In genomic region chr17:50905460-50905803, GRCh38 we compare ENCODE assay signal across 8 cellular contexts. TPM values are rescaled to one million over a fixed set of nuclear protein-coding genes. Genes with fewer than 3 reads are reported as not detected.
DNase-seq lines count a peak whose midpoint lies in the region; ATAC-seq and TF ChIP-seq lines count a peak whose summit lies in the region.

No MANE protein-coding gene starts in this region.

- no peaks in the 10 kb centered on the region for H3K79me2 ChIP-seq in SK-N-SH (ENCODE audit: insufficient read depth)

- no peak for TF ChIP-seq POLR2A in thyroid gland (IDR thresholded peaks at IDR 0.05)

- H3K9me3 ChIP-seq in SK-N-SH (no peaks in the 10 kb centered on the region), thyroid gland (no peaks in the 10 kb centered on the region), MG63 (no peaks in the 10 kb centered on the region)

- DNase-seq in SK-N-SH (peak; percentile 71), RWPE1 (ENCODE audit: low spot score) (no peak), thyroid gland (peak; percentile 48 to 49), MG63 (no peak)

- H3K27me3 ChIP-seq in SK-N-SH (ENCODE audit: insufficient read depth): no peaks in the 10 kb centered on the region
- H3K27me3 ChIP-seq in layer of hippocampus (ENCODE audit: control insufficient read depth, insufficient read depth, low read length): no peaks in the 10 kb centered on the region
- H3K27me3 ChIP-seq in thyroid gland: no peaks in the 10 kb centered on the region
- H3K27me3 ChIP-seq in MG63: no peaks in the 10 kb centered on the region

- TF ChIP-seq CTCF in SK-N-SH (IDR thresholded peaks at IDR 0.05) (no peak), RWPE1 (conservative IDR thresholded peaks at IDR 0.05; ENCODE audit: low read depth) (no peak), thyroid gland (IDR thresholded peaks at IDR 0.05) (no peak)

- H3K27ac ChIP-seq in SK-N-SH (ENCODE audit: low read depth in 2 of 2, low read length in 1 of 2): peak overlapping the region in 1 of 2 experiments; percentile 92; a peak in 2 of 4 replicates
- H3K27ac ChIP-seq in RWPE1: peak overlapping the region; percentile 96
- H3K27ac ChIP-seq in layer of hippocampus (ENCODE audit: low read depth, low read length): peak overlapping the region; percentile 86
- H3K27ac ChIP-seq in thyroid gland: peak overlapping the region; percentile 90 to 98 (median 96)

- 0 out of 2 replicates have a peak overlapping the region, but pooled peaks have one; percentile 77 for H2AFZ ChIP-seq in SK-N-SH (ENCODE audit: low read depth)

- ATAC-seq in SK-N-SH treated with all-trans-retinoic acid at 6 μM for 48 hours: no peak
- no peak for ATAC-seq in GM18868 (IDR thresholded peaks at IDR 0.05; ENCODE audit: unreplicated experiment)
- no peak for ATAC-seq in GM19023 (IDR thresholded peaks at IDR 0.05; ENCODE audit: unreplicated experiment)

- TF ChIP-seq EP300 in SK-N-SH (IDR thresholded peaks at IDR 0.05; ENCODE audit: borderline replicate concordance in 1 of 2, low read depth in 1 of 2, low read length in 1 of 2): peak in 1 of 2 experiments; percentile 62; a peak in 1 of 4 replicates

- no peaks in the 10 kb centered on the region for H4K20me1 ChIP-seq in SK-N-SH (ENCODE audit: insufficient read depth)

- H3K9ac ChIP-seq in SK-N-SH: no peak overlapping the region

- POLR2A ChIA-PET in SK-N-SH (lab: Yijun Ruan, JAX) (interaction anchor here (1.0 to 4.9 kb wide), 14 partner anchors 14 to 141 kb away, joined by 3 to 106 read pairs (median 10); partner anchors contain the start of gene TOB1), RWPE1 (lab: Yijun Ruan, JAX; ENCODE audit: low non-redundant PET) (no interaction called here)

- no peaks in the 10 kb centered on the region for H3K36me3 ChIP-seq in SK-N-SH (replicated peaks in 1 of 2; ENCODE audit: control insufficient read depth in 1 of 2, insufficient read depth in 2 of 2, low read length in 1 of 2)
- no peaks in the 10 kb centered on the region for H3K36me3 ChIP-seq in thyroid gland
- H3K36me3 ChIP-seq in MG63: no peaks in the 10 kb centered on the region

- no peaks in the 10 kb centered on the region for H3K9me2 ChIP-seq in SK-N-SH

- intact Hi-C loops in thyroid gland (cut with DNase I): no loop called here

- H3K4me2 ChIP-seq in SK-N-SH: no peak overlapping the region

- CTCF ChIA-PET in SK-N-SH (lab: Yijun Ruan, JAX) (interaction anchor here (0.8 to 5.8 kb wide), 11 partner anchors 12 to 122 kb away, joined by 3 to 72 read pairs (median 14); partner anchors contain the start of gene TOB1), RWPE1 (lab: Yijun Ruan, JAX) (interaction anchor here (0.6 to 1.1 kb wide), 3 partner anchors 10 to 51 kb away, joined by 5 to 8 read pairs (median 6); no protein-coding TSS in a partner anchor)

- no peaks in the 10 kb centered on the region for H3F3A ChIP-seq in SK-N-SH (replicated peaks; ENCODE audit: insufficient read depth)

- 87% methylated on average over 1 of the region's 1 CpG for WGBS in SK-N-SH (ENCODE audit: low lambda C conversion rate)
- WGBS in thyroid gland, 2 donors: 35 to 67% methylated on average over 1 of the region's 1 CpG

- H3K4me3 ChIP-seq in SK-N-SH (ENCODE audit: low read depth in 2 of 2, low read length in 1 of 2): no peak overlapping the region
- no peak overlapping the region for H3K4me3 ChIP-seq in thyroid gland (replicated peaks in 1 of 3)
- no peak overlapping the region for H3K4me3 ChIP-seq in MG63

- no peak; the same call in 1 of the 2 replicates for TF ChIP-seq RAD21 in SK-N-SH (IDR thresholded peaks at IDR 0.05; ENCODE audit: low read length)

- H3K4me1 ChIP-seq in SK-N-SH (ENCODE audit: control insufficient read depth in 1 of 2, insufficient read depth in 2 of 2, low read depth in 1 of 2, low read length in 1 of 2) (peaks cover 13 to 36% of the 10 kb centered on the region in 2 experiments), thyroid gland (peaks cover 54 to 64% of the 10 kb centered on the region in 2 donors)

TF ChIP-seq in SK-N-SH, 30 proteins besides CTCF, POLR2A, EP300 and RAD21:
- TF ChIP-seq NRF1 (IDR thresholded peaks at IDR 0.05; ENCODE audit: low read depth, low read length) (no peak), CHD2 (IDR thresholded peaks at IDR 0.05; ENCODE audit: low read length, partially characterized antibody) (peak; percentile 18), RFX5 (IDR thresholded peaks at IDR 0.05; ENCODE audit: low read length) (no peak), TCF12 (IDR thresholded peaks at IDR 0.05) (no peak), FOXM1 (IDR thresholded peaks at IDR 0.05; ENCODE audit: low read depth) (no peak), TAF1 (IDR thresholded peaks at IDR 0.05; ENCODE audit: borderline replicate concordance, low read depth, low read length) (no peak), MXI1 (IDR thresholded peaks at IDR 0.05; ENCODE audit: low read depth, low read length) (no peak), GATA2 (CRISPR knock-in tag; IDR thresholded peaks at IDR 0.05) (peak; percentile 81), RCOR1 (IDR thresholded peaks at IDR 0.05; ENCODE audit: low read length) (peak; percentile 59; the same call in 1 of the 2 replicates)
TF ChIP-seq in SK-N-SH: peak in this region for 3.

TF ChIP-seq in SK-N-SH treated with all-trans-retinoic acid at 6 μM for 48 hours, 23 proteins besides CTCF, POLR2A, EP300 and RAD21:
- TF ChIP-seq PPARA (CRISPR knock-in tag; IDR thresholded peaks at IDR 0.05; ENCODE audit: borderline replicate concordance) (no peak), ARNTL (CRISPR knock-in tag; IDR thresholded peaks at IDR 0.05; ENCODE audit: borderline replicate concordance, low read depth) (no peak), ZNF565 (CRISPR knock-in tag; conservative IDR thresholded peaks at IDR 0.05; ENCODE audit: low read depth) (no peak), CSRNP3 (CRISPR knock-in tag; IDR thresholded peaks at IDR 0.05) (no peak), ZFP30 (CRISPR knock-in tag; IDR thresholded peaks at IDR 0.05) (no peak), ZNF8 (CRISPR knock-in tag; IDR thresholded peaks at IDR 0.05) (no peak), PATZ1 (CRISPR knock-in tag; IDR thresholded peaks at IDR 0.05; ENCODE audit: borderline replicate concordance) (no peak), ZC3H10 (CRISPR knock-in tag; IDR thresholded peaks at IDR 0.05) (no peak), ISL1 (CRISPR knock-in tag; IDR thresholded peaks at IDR 0.05) (no peak), TCF4 (CRISPR knock-in tag; IDR thresholded peaks at IDR 0.05; ENCODE audit: borderline replicate concordance) (no peak), GLIS3 (CRISPR knock-in tag; IDR thresholded peaks at IDR 0.05) (no peak), SNAI2 (CRISPR knock-in tag; IDR thresholded peaks at IDR 0.05) (no peak), RARB (CRISPR knock-in tag; IDR thresholded peaks at IDR 0.05) (no peak), CSDC2 (CRISPR knock-in tag; IDR thresholded peaks at IDR 0.05) (no peak), OSR1 (CRISPR knock-in tag; IDR thresholded peaks at IDR 0.05) (no peak), TOX (CRISPR knock-in tag; IDR thresholded peaks at IDR 0.05; ENCODE audit: borderline replicate concordance) (no peak), ZFP3 (CRISPR knock-in tag; IDR thresholded peaks at IDR 0.05) (no peak)

RNA-seq across cellular contexts. Expression of gene TOB1, which starts 39.3 kb away (rescaled TPM):
- 19.3 and 21.8 TPM in 2 replicates for polyA plus RNA-seq in SK-N-SH (2012; rRNA removed)
- 18.3 and 22.8 TPM in 2 replicates for polyA plus RNA-seq in SK-N-SH (2012; cell fraction: cytosol; rRNA removed)
- 14.2 and 22.7 TPM in 2 replicates for polyA plus RNA-seq in SK-N-SH (2012; cell fraction: nucleus; rRNA removed)
- 10 to 100 TPM; 28.1 to 46.4 (median 31.1) TPM for total RNA-seq in thyroid gland
- 16.0 and 17.5 TPM in 2 replicates for total RNA-seq in MG63 (2014; rRNA removed; shearing (Covaris generic); ENCODE audit: low replicate concordance)

Comparison
In these comparisons a context has a peak if more than half of its experiments do, and no peak if none do; other contexts are left out.
1. DNase-seq: peak in SK-N-SH (single experiment) and thyroid gland (2 of 2); none in RWPE1 (single experiment) and MG63 (single experiment).